In genomic region chr11:32831241-32831640, GRCh38 we compare ENCODE assay signal across 18 cellular contexts. TPM values are rescaled to one million over a fixed set of nuclear protein-coding genes. Genes with fewer than 3 reads are reported as not detected.
A peak's percentile ranks its signal among the peaks of the same experiment; 100 is the strongest.
DNase-seq lines count a peak whose midpoint lies in the region; ATAC-seq and TF ChIP-seq lines count a peak whose summit lies in the region.
"Had no signal": no experiment of that assay in that cellular context is flagged by ENCODE, and none has a peak within 500 bp of the region (broad histone marks: within the 10 kb centered on the region; RNA-seq: fewer than 3 reads in every experiment).

No MANE protein-coding gene starts in this region.

- H3K36me3 Mint-ChIP-seq in CD4-positive, alpha-beta T cell (ENCODE audit: low read depth): no peaks in the 10 kb centered on the region
- no peaks in the 10 kb centered on the region for H3K36me3 Mint-ChIP-seq in activated T-helper 1 cell treated with anti-CD3 and anti-CD28 coated beads, Interleukin-12 subunit alpha, Interleukin-12 subunit beta, Interleukin-2, Interleukin-4 antibody, amounts not matched to agents 30 ng/mL and 10 ng/mL and 1 ng/mL, durations not matched to agents 14 hours and 24 hours and 36 hours (ENCODE audit: low read depth)
- H3K36me3 Mint-ChIP-seq in immature natural killer cell (no peaks in the 10 kb centered on the region), neural crest cell (ENCODE audit: low read depth) (no peaks in the 10 kb centered on the region)
- H3K36me3 Mint-ChIP-seq: activated naive CD4-positive, alpha-beta T cell treated with anti-CD3 and anti-CD28 coated beads, Interleukin-2, amount 10 ng/mL, durations not matched to agents 7 days and 5 days had no signal

- CTCF ChIA-PET in CD4-positive, alpha-beta T cell (lab: Charles Lee): no interaction called here

- TF ChIP-seq CTCF in CD4-positive, alpha-beta T cell (IDR thresholded peaks at IDR 0.05): no peak
- no peak for TF ChIP-seq CTCF in neural crest cell (conservative IDR thresholded peaks at IDR 0.05)

- H3K27me3 Mint-ChIP-seq in CD4-positive, alpha-beta T cell: peaks cover 50% of the 10 kb centered on the region
- peaks cover 23% of the 10 kb centered on the region for H3K27me3 Mint-ChIP-seq in activated T-helper 1 cell treated with anti-CD3 and anti-CD28 coated beads, Interleukin-12 subunit alpha, Interleukin-12 subunit beta, Interleukin-2, Interleukin-4 antibody, amounts not matched to agents 30 ng/mL and 10 ng/mL and 1 ng/mL, durations not matched to agents 14 hours and 24 hours and 36 hours (ENCODE audit: insufficient read depth)
- H3K27me3 Mint-ChIP-seq in immature natural killer cell (ENCODE audit: low read depth in 3 of 3) (peaks cover 5 to 15% (median 5%) of the 10 kb centered on the region in 3 donors), neural crest cell (ENCODE audit: low read depth) (peaks cover 78% of the 10 kb centered on the region)

- no peaks in the 10 kb centered on the region for H3K9me3 Mint-ChIP-seq in CD4-positive, alpha-beta T cell
- no peaks in the 10 kb centered on the region for H3K9me3 Mint-ChIP-seq in activated T-helper 1 cell treated with anti-CD3 and anti-CD28 coated beads, Interleukin-12 subunit alpha, Interleukin-12 subunit beta, Interleukin-2, Interleukin-4 antibody, amounts not matched to agents 30 ng/mL and 10 ng/mL and 1 ng/mL, durations not matched to agents 14 hours and 24 hours and 36 hours
- H3K9me3 Mint-ChIP-seq in immature natural killer cell: no peaks in the 10 kb centered on the region
- no peaks in the 10 kb centered on the region for H3K9me3 Mint-ChIP-seq in neural crest cell
- H3K9me3 Mint-ChIP-seq: activated naive CD4-positive, alpha-beta T cell treated with anti-CD3 and anti-CD28 coated beads, Interleukin-2, amount 10 ng/mL, durations not matched to agents 7 days and 5 days had no signal

- H3K27ac Mint-ChIP-seq in CD4-positive, alpha-beta T cell: no peak overlapping the region
- H3K27ac Mint-ChIP-seq in activated T-helper 1 cell treated with anti-CD3 and anti-CD28 coated beads, Interleukin-12 subunit alpha, Interleukin-12 subunit beta, Interleukin-2, Interleukin-4 antibody, amounts not matched to agents 30 ng/mL and 10 ng/mL and 1 ng/mL, durations not matched to agents 14 hours and 24 hours and 36 hours: no peak overlapping the region
- no peak overlapping the region for H3K27ac Mint-ChIP-seq in immature natural killer cell
- H3K27ac Mint-ChIP-seq in neural crest cell (ENCODE audit: unreplicated experiment): no peak overlapping the region
- H3K27ac Mint-ChIP-seq: activated naive CD4-positive, alpha-beta T cell treated with anti-CD3 and anti-CD28 coated beads, Interleukin-2, amount 10 ng/mL, durations not matched to agents 7 days and 5 days had no signal

- H3K27me3 ChIP-seq in CD4-positive, alpha-beta T cell (ENCODE audit: control insufficient read depth, insufficient read depth, low read length): peaks cover 23% of the 10 kb centered on the region

- peaks cover 12% of the 10 kb centered on the region for H3K4me1 Mint-ChIP-seq in CD4-positive, alpha-beta T cell (ENCODE audit: low read depth)
- peaks cover 7% of the 10 kb centered on the region for H3K4me1 Mint-ChIP-seq in activated T-helper 1 cell treated with anti-CD3 and anti-CD28 coated beads, Interleukin-12 subunit alpha, Interleukin-12 subunit beta, Interleukin-2, Interleukin-4 antibody, amounts not matched to agents 30 ng/mL and 10 ng/mL and 1 ng/mL, durations not matched to agents 14 hours and 24 hours and 36 hours (ENCODE audit: low read depth)
- H3K4me1 Mint-ChIP-seq in immature natural killer cell: peaks cover 12 to 19% of the 10 kb centered on the region in 2 donors
- H3K4me1 Mint-ChIP-seq in neural crest cell: peaks cover 6% of the 10 kb centered on the region

- POLR2A ChIA-PET in CD4-positive, alpha-beta T cell (lab: Charles Lee): no interaction called here

- H3K4me3 Mint-ChIP-seq in CD4-positive, alpha-beta T cell: peak overlapping the region; percentile 35
- peak overlapping the region; percentile 66 for H3K4me3 Mint-ChIP-seq in activated T-helper 1 cell treated with anti-CD3 and anti-CD28 coated beads, Interleukin-12 subunit alpha, Interleukin-12 subunit beta, Interleukin-2, Interleukin-4 antibody, amounts not matched to agents 30 ng/mL and 10 ng/mL and 1 ng/mL, durations not matched to agents 14 hours and 24 hours and 36 hours
- peak overlapping the region in 3 of 5 donors; percentile 49 to 55 (median 52) for H3K4me3 Mint-ChIP-seq in immature natural killer cell
- peak overlapping the region; percentile 62 for H3K4me3 Mint-ChIP-seq in neural crest cell

- no peak for DNase-seq in CD4-positive, alpha-beta T cell
- no peak for DNase-seq in activated T-helper 1 cell treated with anti-CD3 and anti-CD28 coated beads, Interleukin-12 subunit alpha, Interleukin-12 subunit beta, Interleukin-2, Interleukin-4 antibody, amounts not matched to agents 30 ng/mL and 10 ng/mL and 1 ng/mL, durations not matched to agents 14 hours and 24 hours and 36 hours (ENCODE audit: low spot score)
- DNase-seq in immature natural killer cell (no peak), neural crest cell (ENCODE audit: low read depth, low spot score) (no peak), activated T-cell treated with anti-CD3 and anti-CD28 coated beads for 4 hours (no peak), DMS153 (lab: John Stamatoyannopoulos, UW) (no peak)
- DNase-seq: activated naive CD4-positive, alpha-beta T cell treated with anti-CD3 and anti-CD28 coated beads, Interleukin-2, amount 10 ng/mL, durations not matched to agents 7 days and 5 days; cortex of kidney; GM23248; head of caudate nucleus; midbrain; NCI-H2081 treated with DMSO at 0.1 percent for 48 hours; nucleus accumbens; sigmoid colon; substantia nigra had no signal

- ATAC-seq in CD4-positive, alpha-beta T cell (ENCODE audit: poor library complexity): no peak
- no peak for ATAC-seq in GM19035 (IDR thresholded peaks at IDR 0.05; ENCODE audit: unreplicated experiment)
- ATAC-seq in GM18520 (IDR thresholded peaks at IDR 0.05; ENCODE audit: unreplicated experiment): no peak
- ATAC-seq: K562 had no signal

- no peaks in the 10 kb centered on the region for H3K9me3 ChIP-seq in CD4-positive, alpha-beta T cell (ENCODE audit: control insufficient read depth, low read length)
- H3K9me3 ChIP-seq: sigmoid colon had no signal

- intact Hi-C loops in CD4-positive, alpha-beta T cell (cut with DNase I, micrococcal nuclease): no loop called here
- intact Hi-C loops in activated T-helper 1 cell treated with anti-CD3 and anti-CD28 coated beads, Interleukin-12 subunit alpha, Interleukin-12 subunit beta, Interleukin-2, Interleukin-4 antibody, amounts not matched to agents 30 ng/mL and 10 ng/mL and 1 ng/mL, durations not matched to agents 14 hours and 24 hours and 36 hours (cut with micrococcal nuclease): no loop called here

- H3K27ac ChIP-seq in CD4-positive, alpha-beta T cell (ENCODE audit: low read depth, low read length): no peak overlapping the region
- H3K27ac ChIP-seq: GM23248, sigmoid colon had no signal

RNA-seq across cellular contexts. Expression of gene PRRG4, which starts 1.5 kb away (rescaled TPM):
- total RNA-seq in CD4-positive, alpha-beta T cell: under 1 TPM in 1 of 2 experiments, not detected in 1; 0.05 TPM
- total RNA-seq in activated T-helper 1 cell treated with anti-CD3 and anti-CD28 coated beads, Interleukin-12 subunit alpha, Interleukin-12 subunit beta, Interleukin-2, Interleukin-4 antibody, amounts not matched to agents 30 ng/mL and 10 ng/mL and 1 ng/mL, durations not matched to agents 14 hours and 24 hours and 36 hours: 0.83 and 0.91 TPM in 2 replicates
- not detected for polyA plus RNA-seq in immature natural killer cell
- total RNA-seq in neural crest cell: not detected in 2 replicates
- total RNA-seq: GM23248, K562 had no signal
- polyA plus RNA-seq: GM23248, K562 had no signal

RNA-seq across cellular contexts. Expression of gene CCDC73, which starts 36.8 kb away (rescaled TPM):
- total RNA-seq in CD4-positive, alpha-beta T cell: not detected
- total RNA-seq in activated T-helper 1 cell treated with anti-CD3 and anti-CD28 coated beads, Interleukin-12 subunit alpha, Interleukin-12 subunit beta, Interleukin-2, Interleukin-4 antibody, amounts not matched to agents 30 ng/mL and 10 ng/mL and 1 ng/mL, durations not matched to agents 14 hours and 24 hours and 36 hours: 0.05 TPM in 1 of 2 replicates, not detected in the other
- not detected for polyA plus RNA-seq in immature natural killer cell
- not detected in 2 replicates for total RNA-seq in neural crest cell
- total RNA-seq: GM23248, K562, sigmoid colon had no signal
- polyA plus RNA-seq: GM23248, sigmoid colon had no signal
